ENCODE assay signal across 8 cellular contexts in genomic region chr2:186544255-186544675, GRCh38. TPM values are rescaled to one million over a fixed set of nuclear protein-coding genes. Genes with fewer than 3 reads are reported as not detected.
DNase-seq lines count a peak whose midpoint lies in the region; FAIRE-seq and TF ChIP-seq lines count a peak whose summit lies in the region.

No MANE protein-coding gene starts in this region.

- peak overlapping the region; percentile 31 for H3K4me3 Mint-ChIP-seq in Calu3 (ENCODE audit: low read depth, unreplicated experiment)

- H3K4me2 ChIP-seq in endothelial cell of umbilical vein (ENCODE audit: insufficient read depth, low read length), result peak overlapping the region; percentile 96

- peak overlapping the region; percentile 94 for H3K9ac ChIP-seq in endothelial cell of umbilical vein (replicated peaks; ENCODE audit: extremely low read depth, insufficient read depth, low read length)

- H3K4me1 ChIP-seq in endothelial cell of umbilical vein (ENCODE audit: control insufficient read depth, extremely low read depth, insufficient read depth, low read length) (peaks cover 35% of the 10 kb centered on the region), neuron (ENCODE audit: insufficient read depth, low read length) (peaks cover 15% of the 10 kb centered on the region)

- CTCF ChIA-PET in Calu3 (lab: Charles Lee) (interaction anchor here (1.0 to 1.6 kb wide), 5 partner anchors 13 to 318 kb away, joined by 3 to 4 read pairs (median 4); partner anchors contain the start of gene ITGAV), endothelial cell of umbilical vein (lab: Charles Lee) (interaction anchor here (0.7 to 1.8 kb wide), 9 partner anchors 10 to 98 kb away, joined by 3 to 9 read pairs (median 5); partner anchors contain the start of gene ITGAV)

- H4K20me1 ChIP-seq in endothelial cell of umbilical vein (replicated peaks; ENCODE audit: control insufficient read depth, extremely low read depth, insufficient read depth, low read length), result no peaks in the 10 kb centered on the region

- no peaks in the 10 kb centered on the region for H3K9me3 Mint-ChIP-seq in Calu3 (ENCODE audit: low read depth, unreplicated experiment)

- no peaks in the 10 kb centered on the region for H3K36me3 Mint-ChIP-seq in Calu3 (ENCODE audit: insufficient read depth, unreplicated experiment)

- H3K4me1 Mint-ChIP-seq in Calu3 (ENCODE audit: low read depth, unreplicated experiment), result peaks cover 23% of the 10 kb centered on the region

- peak; percentile 38 for DNase-seq in Calu3
- peak; percentile 61 for DNase-seq in NCI-H69 (lab: John Stamatoyannopoulos, UW)
- DNase-seq in endothelial cell of umbilical vein (ENCODE audit: low read depth, low spot score), result peak; percentile 98
- no peak for DNase-seq in DMS79 treated with DMSO at 0.1 percent for 48 hours (lab: John Stamatoyannopoulos, UW)
- DNase-seq in amygdala (lab: John Stamatoyannopoulos, UW), result no peak
- no peak for DNase-seq in stimulated activated CD4-positive, alpha-beta T cell treated with anti-CD3 and anti-CD28 coated beads, Interleukin-4, amount 100 ng/mL, for 1 hour
- DNase-seq in stimulated activated CD4-positive, alpha-beta T cell treated with anti-CD3 and anti-CD28 coated beads, Interleukin-2, amount 100 ng/mL, for 48 hours, result no peak

- H2AFZ ChIP-seq in endothelial cell of umbilical vein (ENCODE audit: low read depth, low read length) (peak overlapping the region; percentile 14), neuron (ENCODE audit: low read depth, low read length) (peak overlapping the region; percentile 9)

- H3K79me2 ChIP-seq in endothelial cell of umbilical vein (ENCODE audit: control insufficient read depth, insufficient read depth, low read length), result no peaks in the 10 kb centered on the region

- H3K36me3 ChIP-seq in endothelial cell of umbilical vein (ENCODE audit: control insufficient read depth in 2 of 2, extremely low read depth in 1 of 2, insufficient read depth in 2 of 2, low read length in 2 of 2) (no peaks in the 10 kb centered on the region), neuron (ENCODE audit: insufficient read depth, low read length) (no peaks in the 10 kb centered on the region)

- H3K27me3 ChIP-seq in endothelial cell of umbilical vein (ENCODE audit: control insufficient read depth in 2 of 2, insufficient read depth in 2 of 2, low read length in 2 of 2) (no peaks in the 10 kb centered on the region), neuron (ENCODE audit: insufficient read depth, low read length) (no peaks in the 10 kb centered on the region)

- no peak overlapping the region for H3K27ac Mint-ChIP-seq in Calu3 (ENCODE audit: unreplicated experiment)

- TF ChIP-seq CTCF in Calu3 (IDR thresholded peaks at IDR 0.05; ENCODE audit: unreplicated experiment), result no peak
- TF ChIP-seq CTCF in endothelial cell of umbilical vein (IDR thresholded peaks at IDR 0.05; ENCODE audit: extremely low read depth in 1 of 2, insufficient read depth in 1 of 2, low read depth in 1 of 2, low read length in 2 of 2), result no peak

- peak; percentile 31 for TF ChIP-seq POLR2A in endothelial cell of umbilical vein (IDR thresholded peaks at IDR 0.05; ENCODE audit: low read depth, low read length)

- intact Hi-C loops in Calu3 (cut with micrococcal nuclease; ENCODE audit: unreplicated experiment) (loop anchor here (1.0 to 5.0 kb wide), 2 partner anchors 33 to 48 kb away; no protein-coding TSS in a partner anchor), endothelial cell of umbilical vein (cut with micrococcal nuclease) (loop anchor here (1.0 to 2.0 kb wide), 3 partner anchors 31 to 46 kb away; partner anchors contain the start of gene ITGAV)

- H3K27me3 Mint-ChIP-seq in Calu3 (ENCODE audit: unreplicated experiment), result no peaks in the 10 kb centered on the region

- POLR2A ChIA-PET in endothelial cell of umbilical vein (lab: Charles Lee), result interaction anchor here (2.0 kb wide), 1 partner anchor 45 kb away, joined by 9 read pairs; the partner anchor contains the start of gene ITGAV

- H3K9me1 ChIP-seq in endothelial cell of umbilical vein (replicated peaks; ENCODE audit: control insufficient read depth, extremely low read depth, insufficient read depth, low read length), result no peaks in the 10 kb centered on the region

- dilution Hi-C loops in endothelial cell of umbilical vein (cut with MboI; ENCODE audit: extremely low pct_ligation_motif_present, low sequenced_read_pairs), result no loop called here

- no TSS peak for BruUV-seq in Calu3 (replicated peaks; lab: Mats Ljungman, UMichigan)
- no TSS peak for BruUV-seq in endothelial cell of umbilical vein (replicated peaks; lab: Mats Ljungman, UMichigan)

- H3K27ac ChIP-seq in endothelial cell of umbilical vein (ENCODE audit: insufficient read depth, low read depth, low read length), result peak overlapping the region; percentile 98

- FAIRE-seq in endothelial cell of umbilical vein (lab: Jason Lieb, UNC), result peak; percentile 84

- H3K9me3 ChIP-seq in endothelial cell of umbilical vein (replicated peaks; ENCODE audit: control insufficient read depth, insufficient read depth, low read length), result no peaks in the 10 kb centered on the region
- H3K9me3 ChIP-seq in neuron (ENCODE audit: low read length), result no peaks in the 10 kb centered on the region

- H3K4me3 ChIP-seq in endothelial cell of umbilical vein (replicated peaks in 1 of 3; ENCODE audit: insufficient read depth in 1 of 3, low read depth in 1 of 3, low read length in 3 of 3) (peak overlapping the region in 1 of 3 experiments; percentile 15), neuron (ENCODE audit: low read length) (no peak overlapping the region)

TF ChIP-seq in endothelial cell of umbilical vein, 7 proteins besides CTCF, POLR2A, EP300 and RAD21:
- TF ChIP-seq EZH2 (IDR thresholded peaks at IDR 0.05; ENCODE audit: borderline replicate concordance, low read depth, low read length, severe bottlenecking) (no peak), POLR2AphosphoS5 (IDR thresholded peaks at IDR 0.05; ENCODE audit: insufficient read depth, low read depth, low read length) (peak; percentile 83), JUN (IDR thresholded peaks at IDR 0.05; ENCODE audit: borderline replicate concordance, insufficient read depth, insufficient read length, low read depth) (peak; percentile 91), MAX (IDR thresholded peaks at IDR 0.05; ENCODE audit: insufficient read depth, insufficient read length) (no peak), FOS (IDR thresholded peaks at IDR 0.05; ENCODE audit: borderline replicate concordance, insufficient read depth, low read length) (peak; percentile 72), GATA2 (IDR thresholded peaks at IDR 0.05; ENCODE audit: insufficient read depth, insufficient read length, low read depth, low read length) (peak; percentile 90), MYC (IDR thresholded peaks at IDR 0.05; ENCODE audit: low read depth, low read length) (no peak)

RNA-seq across cellular contexts. Expression of gene ITGAV, which starts 45.6 kb away (rescaled TPM):
- total RNA-seq in Calu3 (2022) (109 and 146 TPM in 2 replicates), endothelial cell of umbilical vein (131 and 135 TPM in 2 replicates)
- 58.9 and 61.8 TPM in 2 replicates for polyA plus RNA-seq in endothelial cell of umbilical vein
- polyA plus RNA-seq in endothelial cell of umbilical vein (2011; cell fraction: cytosol; rRNA removed), result 42.4 and 56.1 TPM in 2 replicates
- 132 and 167 TPM in 2 replicates for polyA plus RNA-seq in endothelial cell of umbilical vein (2011; cell fraction: nucleus; rRNA removed)
- 186 and 226 TPM in 2 replicates for polyA plus RNA-seq in endothelial cell of umbilical vein (2012)
- polyA minus RNA-seq in endothelial cell of umbilical vein, result 308 and 336 TPM in 2 replicates
- 24.8 TPM for polyA minus RNA-seq in endothelial cell of umbilical vein (2011; cell fraction: cytosol; rRNA and poly(A)+ RNA removed)
- 215 and 368 TPM in 2 replicates for polyA minus RNA-seq in endothelial cell of umbilical vein (2011; cell fraction: nucleus; rRNA and poly(A)+ RNA removed)

RNA-seq across cellular contexts. Expression of gene ZC3H15, which starts 58.2 kb away (rescaled TPM):
- 81.8 and 86.5 TPM in 2 replicates for total RNA-seq in Calu3 (2022)
- 64.5 and 65.1 TPM in 2 replicates for total RNA-seq in endothelial cell of umbilical vein
- polyA plus RNA-seq in endothelial cell of umbilical vein, result 15.8 and 24.1 TPM in 2 replicates
- 50.5 and 52.6 TPM in 2 replicates for polyA plus RNA-seq in endothelial cell of umbilical vein (2011; cell fraction: cytosol; rRNA removed)
- 61.2 and 80.0 TPM in 2 replicates for polyA plus RNA-seq in endothelial cell of umbilical vein (2011; cell fraction: nucleus; rRNA removed)
- 70.9 and 112 TPM in 2 replicates for polyA plus RNA-seq in endothelial cell of umbilical vein (2012)
- polyA minus RNA-seq in endothelial cell of umbilical vein, result 17.1 and 19.2 TPM in 2 replicates
- polyA minus RNA-seq in endothelial cell of umbilical vein (2011; cell fraction: cytosol; rRNA and poly(A)+ RNA removed), result 54.8 TPM
- polyA minus RNA-seq in endothelial cell of umbilical vein (2011; cell fraction: nucleus; rRNA and poly(A)+ RNA removed), result 31.2 and 52.2 TPM in 2 replicates

Comparison
In these comparisons a context has a peak if more than half of its experiments do, and no peak if none do; other contexts are left out.
1. DNase-seq: peak in Calu3 (single experiment), NCI-H69 (single experiment) and endothelial cell of umbilical vein (single experiment); none in DMS79 treated with DMSO at 0.1 percent for 48 hours (single experiment), amygdala (0 of 56), stimulated activated CD4-positive, alpha-beta T cell treated with anti-CD3 and anti-CD28 coated beads, Interleukin-4, amount 100 ng/mL, for 1 hour (single experiment) and stimulated activated CD4-positive, alpha-beta T cell treated with anti-CD3 and anti-CD28 coated beads, Interleukin-2, amount 100 ng/mL, for 48 hours (0 of 2).